Comparison of ENCODE assay signal across 16 cellular contexts in the genomic region with DNA sequence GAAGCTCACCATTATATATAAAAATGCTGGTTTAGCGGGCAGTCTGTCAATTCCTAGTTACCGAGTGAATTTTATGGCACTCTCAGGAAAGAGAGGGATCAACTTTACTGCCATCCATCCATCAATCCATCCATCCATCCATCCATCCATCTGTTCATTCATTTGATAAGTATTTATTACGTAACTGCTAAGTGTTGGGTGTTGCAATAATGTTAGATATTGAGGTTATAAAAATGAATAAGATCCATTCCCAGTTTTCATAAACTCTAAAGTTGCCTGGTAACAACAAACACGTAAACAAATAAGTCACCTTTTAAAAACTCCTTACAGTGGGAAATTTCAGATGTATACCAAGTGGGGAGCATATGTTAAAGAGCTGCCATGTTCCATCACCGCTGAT.
"Had no signal": no experiment of that assay in that cellular context is flagged by ENCODE, and none has a peak within 500 bp of the region (broad histone marks: within the 10 kb centered on the region; RNA-seq: fewer than 3 reads in every experiment).

No MANE protein-coding gene starts in this region.

- H3K4me1 Mint-ChIP-seq: activated naive CD8-positive, alpha-beta T cell treated with anti-CD3 and anti-CD28 coated beads, Interleukin-2, amount 50 U/mL, for 24 hours; stimulated activated naive CD8-positive, alpha-beta T cell treated with anti-CD3 and anti-CD28 coated beads, Interleukin-15, amount 100 ng/mL, for 72 hours had no signal

- ATAC-seq: activated CD8-positive, alpha-beta T cell treated with anti-CD3 and anti-CD28 coated beads for 36 hours; activated naive CD8-positive, alpha-beta T cell treated with anti-CD3 and anti-CD28 coated beads, Interleukin-2, amount 50 U/mL, for 24 hours; activated T-cell treated with anti-CD3 and anti-CD28 coated beads, Interleukin-2, amount 50 U/mL, for 72 hours; stimulated activated naive CD8-positive, alpha-beta T cell treated with anti-CD3 and anti-CD28 coated beads, Interleukin-15, amount 100 ng/mL, for 72 hours had no signal

- H3K4me1 ChIP-seq: neural progenitor cell had no signal

- DNase-seq: activated CD8-positive, alpha-beta memory T cell treated with anti-CD3 and anti-CD28 coated beads, Interleukin-2, amount 50 U/mL, for 4 hours; activated CD8-positive, alpha-beta T cell treated with anti-CD3 and anti-CD28 coated beads for 36 hours; activated naive CD4-positive, alpha-beta T cell; activated naive CD8-positive, alpha-beta T cell treated with anti-CD3 and anti-CD28 coated beads, Interleukin-2, amount 50 U/mL, for 24 hours; activated T-cell treated with anti-CD3 and anti-CD28 coated beads, Interleukin-2, amount 50 U/mL, for 72 hours; central memory CD4-positive, alpha-beta T cell; effector memory CD4-positive, alpha-beta T cell; kidney glomerular epithelial cell; ovary; stimulated activated CD4-positive, alpha-beta T cell treated with anti-CD3 and anti-CD28 coated beads, Interleukin-4, amount 100 ng/mL, for 4 hours; stimulated activated naive CD8-positive, alpha-beta T cell treated with anti-CD3 and anti-CD28 coated beads, Interleukin-15, amount 100 ng/mL, for 72 hours had no signal

- H3K4me3 Mint-ChIP-seq: activated CD8-positive, alpha-beta T cell treated with anti-CD3 and anti-CD28 coated beads for 36 hours; activated naive CD8-positive, alpha-beta T cell treated with anti-CD3 and anti-CD28 coated beads, Interleukin-2, amount 50 U/mL, for 24 hours; activated T-cell treated with anti-CD3 and anti-CD28 coated beads, Interleukin-2, amount 50 U/mL, for 72 hours; neural progenitor cell; stimulated activated naive CD8-positive, alpha-beta T cell treated with anti-CD3 and anti-CD28 coated beads, Interleukin-15, amount 100 ng/mL, for 72 hours had no signal

- H3K27ac Mint-ChIP-seq: activated CD8-positive, alpha-beta T cell treated with anti-CD3 and anti-CD28 coated beads for 36 hours; activated naive CD8-positive, alpha-beta T cell treated with anti-CD3 and anti-CD28 coated beads, Interleukin-2, amount 50 U/mL, for 24 hours; activated T-cell treated with anti-CD3 and anti-CD28 coated beads, Interleukin-2, amount 50 U/mL, for 72 hours; neural progenitor cell; stimulated activated naive CD8-positive, alpha-beta T cell treated with anti-CD3 and anti-CD28 coated beads, Interleukin-15, amount 100 ng/mL, for 72 hours had no signal

- H3K27me3 ChIP-seq: neural progenitor cell, ovary had no signal

- H3K9ac ChIP-seq: neural progenitor cell had no signal

- H3K27ac ChIP-seq: epithelial cell of prostate, neural progenitor cell, ovary had no signal

- H3K4me2 ChIP-seq: neural progenitor cell had no signal

- H3K36me3 ChIP-seq: neural progenitor cell, ovary had no signal

- H3K9me3 ChIP-seq: ovary had no signal

- FAIRE-seq: urothelium cell line had no signal

- H2AFZ ChIP-seq: neural progenitor cell had no signal

- H3K4me3 ChIP-seq: coronary artery, neural progenitor cell, ovary, skin epidermis had no signal
